In genomic region chr7:140049339-140050024, GRCh38 we compare ENCODE assay signal across 1 cellular context.
TF ChIP-seq lines count a peak whose summit lies in the region.

No MANE protein-coding gene starts in this region.

TF ChIP-seq in HepG2, 621 proteins besides CTCF, POLR2A, EP300 and RAD21 (continued from another document and continues in another):
- peak; percentile 84 for TF ChIP-seq ZNF574 (CRISPR knock-in tag; IDR thresholded peaks at IDR 0.05)
- TF ChIP-seq GZF1 (CRISPR knock-in tag; IDR thresholded peaks at IDR 0.05): no peak
- TF ChIP-seq CERS6 (CRISPR knock-in tag; IDR thresholded peaks at IDR 0.05): no peak
- TF ChIP-seq KDM4B (CRISPR knock-in tag; IDR thresholded peaks at IDR 0.05): no peak; the same call in 1 of the 2 replicates
- 0 out of 2 replicates have a peak, but pooled peaks have one; percentile 62 for TF ChIP-seq ZNF572 (CRISPR knock-in tag; IDR thresholded peaks at IDR 0.05)
- TF ChIP-seq SIN3A (IDR thresholded peaks at IDR 0.05; ENCODE audit: borderline replicate concordance, low read depth, low read length): 0 out of 2 replicates have a peak, but pooled peaks have one; percentile 9
- TF ChIP-seq, protein P1, sequence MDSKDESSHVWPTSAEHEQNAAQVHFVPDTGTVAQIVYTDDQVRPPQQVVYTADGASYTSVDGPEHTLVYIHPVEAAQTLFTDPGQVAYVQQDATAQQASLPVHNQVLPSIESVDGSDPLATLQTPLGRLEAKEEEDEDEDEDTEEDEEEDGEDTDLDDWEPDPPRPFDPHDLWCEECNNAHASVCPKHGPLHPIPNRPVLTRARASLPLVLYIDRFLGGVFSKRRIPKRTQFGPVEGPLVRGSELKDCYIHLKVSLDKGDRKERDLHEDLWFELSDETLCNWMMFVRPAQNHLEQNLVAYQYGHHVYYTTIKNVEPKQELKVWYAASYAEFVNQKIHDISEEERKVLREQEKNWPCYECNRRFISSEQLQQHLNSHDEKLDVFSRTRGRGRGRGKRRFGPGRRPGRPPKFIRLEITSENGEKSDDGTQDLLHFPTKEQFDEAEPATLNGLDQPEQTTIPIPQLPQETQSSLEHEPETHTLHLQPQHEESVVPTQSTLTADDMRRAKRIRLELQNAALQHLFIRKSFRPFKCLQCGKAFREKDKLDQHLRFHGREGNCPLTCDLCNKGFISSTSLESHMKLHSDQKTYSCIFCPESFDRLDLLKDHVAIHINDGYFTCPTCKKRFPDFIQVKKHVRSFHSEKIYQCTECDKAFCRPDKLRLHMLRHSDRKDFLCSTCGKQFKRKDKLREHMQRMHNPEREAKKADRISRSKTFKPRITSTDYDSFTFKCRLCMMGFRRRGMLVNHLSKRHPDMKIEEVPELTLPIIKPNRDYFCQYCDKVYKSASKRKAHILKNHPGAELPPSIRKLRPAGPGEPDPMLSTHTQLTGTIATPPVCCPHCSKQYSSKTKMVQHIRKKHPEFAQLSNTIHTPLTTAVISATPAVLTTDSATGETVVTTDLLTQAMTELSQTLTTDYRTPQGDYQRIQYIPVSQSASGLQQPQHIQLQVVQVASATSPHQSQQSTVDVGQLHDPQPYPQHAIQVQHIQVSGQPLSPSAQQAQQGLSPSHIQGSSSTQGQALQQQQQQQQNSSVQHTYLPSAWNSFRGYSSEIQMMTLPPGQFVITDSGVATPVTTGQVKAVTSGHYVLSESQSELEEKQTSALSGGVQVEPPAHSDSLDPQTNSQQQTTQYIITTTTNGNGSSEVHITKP (CRISPR knock-in tag; IDR thresholded peaks at IDR 0.05; ENCODE audit: low read depth): peak; percentile 55; the same call in 1 of the 2 replicates
- no peak for TF ChIP-seq ZBTB14 (CRISPR knock-in tag; IDR thresholded peaks at IDR 0.05)
- TF ChIP-seq ZNF709 (CRISPR knock-in tag; IDR thresholded peaks at IDR 0.05): no peak
- TF ChIP-seq CSRNP1 (CRISPR knock-in tag; IDR thresholded peaks at IDR 0.05): no peak
- no peak for TF ChIP-seq ZHX2 (IDR thresholded peaks at IDR 0.05; ENCODE audit: low read depth)
- TF ChIP-seq ZHX2 (CRISPR knock-in tag; IDR thresholded peaks at IDR 0.05; ENCODE audit: borderline replicate concordance): peak; percentile 51; the same call in 1 of the 2 replicates
- TF ChIP-seq RFXAP (CRISPR knock-in tag; IDR thresholded peaks at IDR 0.05; ENCODE audit: borderline replicate concordance): peak; percentile 67
- no peak for TF ChIP-seq PHB2 (IDR thresholded peaks at IDR 0.05; ENCODE audit: partially characterized antibody)
- TF ChIP-seq NR2C2 (CRISPR knock-in tag; IDR thresholded peaks at IDR 0.05; ENCODE audit: borderline replicate concordance): peak; percentile 80
- no peak for TF ChIP-seq ZNF768 (CRISPR knock-in tag; IDR thresholded peaks at IDR 0.05)
- TF ChIP-seq ZNF234 (CRISPR knock-in tag; conservative IDR thresholded peaks at IDR 0.05): no peak
- TF ChIP-seq MTF2 (CRISPR knock-in tag; IDR thresholded peaks at IDR 0.05; ENCODE audit: borderline replicate concordance): no peak; the same call in 1 of the 2 replicates
- TF ChIP-seq, protein P2, sequence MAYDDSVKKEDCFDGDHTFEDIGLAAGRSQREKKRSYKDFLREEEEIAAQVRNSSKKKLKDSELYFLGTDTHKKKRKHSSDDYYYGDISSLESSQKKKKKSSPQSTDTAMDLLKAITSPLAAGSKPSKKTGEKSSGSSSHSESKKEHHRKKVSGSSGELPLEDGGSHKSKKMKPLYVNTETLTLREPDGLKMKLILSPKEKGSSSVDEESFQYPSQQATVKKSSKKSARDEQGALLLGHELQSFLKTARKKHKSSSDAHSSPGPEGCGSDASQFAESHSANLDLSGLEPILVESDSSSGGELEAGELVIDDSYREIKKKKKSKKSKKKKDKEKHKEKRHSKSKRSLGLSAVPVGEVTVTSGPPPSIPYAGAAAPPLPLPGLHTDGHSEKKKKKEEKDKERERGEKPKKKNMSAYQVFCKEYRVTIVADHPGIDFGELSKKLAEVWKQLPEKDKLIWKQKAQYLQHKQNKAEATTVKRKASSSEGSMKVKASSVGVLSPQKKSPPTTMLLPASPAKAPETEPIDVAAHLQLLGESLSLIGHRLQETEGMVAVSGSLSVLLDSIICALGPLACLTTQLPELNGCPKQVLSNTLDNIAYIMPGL (CRISPR knock-in tag; IDR thresholded peaks at IDR 0.05; ENCODE audit: borderline replicate concordance in 1 of 2, low read depth in 1 of 2): peak in 1 of 2 experiments; percentile 63; a peak in 1 of 4 replicates
- no peak; the same call in 1 of the 2 replicates for TF ChIP-seq BHLHE40 (IDR thresholded peaks at IDR 0.05; ENCODE audit: low read length)
- TF ChIP-seq ZFP36L1 (CRISPR knock-in tag; IDR thresholded peaks at IDR 0.05): peak; percentile 93; the same call in 1 of the 2 replicates
- TF ChIP-seq AKAP8 (CRISPR knock-in tag; IDR thresholded peaks at IDR 0.05): peak; percentile 67
- TF ChIP-seq ZNF530 (CRISPR knock-in tag; IDR thresholded peaks at IDR 0.05; ENCODE audit: low read depth): no peak
- TF ChIP-seq ZNF251 (CRISPR knock-in tag; IDR thresholded peaks at IDR 0.05): no peak
- TF ChIP-seq FOXK2 (IDR thresholded peaks at IDR 0.05): peak; percentile 69; the same call in 1 of the 2 replicates
- TF ChIP-seq KLF15 (CRISPR knock-in tag; IDR thresholded peaks at IDR 0.05; ENCODE audit: borderline replicate concordance): no peak
- TF ChIP-seq GPBP1L1 (CRISPR knock-in tag; IDR thresholded peaks at IDR 0.05): no peak
- TF ChIP-seq, protein P3, sequence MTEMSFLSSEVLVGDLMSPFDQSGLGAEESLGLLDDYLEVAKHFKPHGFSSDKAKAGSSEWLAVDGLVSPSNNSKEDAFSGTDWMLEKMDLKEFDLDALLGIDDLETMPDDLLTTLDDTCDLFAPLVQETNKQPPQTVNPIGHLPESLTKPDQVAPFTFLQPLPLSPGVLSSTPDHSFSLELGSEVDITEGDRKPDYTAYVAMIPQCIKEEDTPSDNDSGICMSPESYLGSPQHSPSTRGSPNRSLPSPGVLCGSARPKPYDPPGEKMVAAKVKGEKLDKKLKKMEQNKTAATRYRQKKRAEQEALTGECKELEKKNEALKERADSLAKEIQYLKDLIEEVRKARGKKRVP (CRISPR knock-in tag; IDR thresholded peaks at IDR 0.05): peak in 1 of 2 experiments; percentile 43; a peak in 1 of 4 replicates
- no peak for TF ChIP-seq ZNF724P (CRISPR knock-in tag; IDR thresholded peaks at IDR 0.05; ENCODE audit: borderline replicate concordance)
- TF ChIP-seq GLI4 (CRISPR knock-in tag; IDR thresholded peaks at IDR 0.05; ENCODE audit: borderline replicate concordance): no peak
- no peak for TF ChIP-seq ZNF496 (CRISPR knock-in tag; IDR thresholded peaks at IDR 0.05; ENCODE audit: insufficient replicate concordance)
- peak; percentile 64; the same call in 1 of the 2 replicates for TF ChIP-seq HINFP (CRISPR knock-in tag; IDR thresholded peaks at IDR 0.05; ENCODE audit: low read depth)
- peak; percentile 73; the same call in 1 of the 2 replicates for TF ChIP-seq ZNF749 (CRISPR knock-in tag; IDR thresholded peaks at IDR 0.05; ENCODE audit: borderline replicate concordance)
- TF ChIP-seq ZNF136 (CRISPR knock-in tag; IDR thresholded peaks at IDR 0.05; ENCODE audit: low read depth): no peak
- no peak for TF ChIP-seq ZNF282 (IDR thresholded peaks at IDR 0.05; ENCODE audit: partially characterized antibody)
